Comparison of ENCODE assay signal across 17 cellular contexts in the genomic region with DNA sequence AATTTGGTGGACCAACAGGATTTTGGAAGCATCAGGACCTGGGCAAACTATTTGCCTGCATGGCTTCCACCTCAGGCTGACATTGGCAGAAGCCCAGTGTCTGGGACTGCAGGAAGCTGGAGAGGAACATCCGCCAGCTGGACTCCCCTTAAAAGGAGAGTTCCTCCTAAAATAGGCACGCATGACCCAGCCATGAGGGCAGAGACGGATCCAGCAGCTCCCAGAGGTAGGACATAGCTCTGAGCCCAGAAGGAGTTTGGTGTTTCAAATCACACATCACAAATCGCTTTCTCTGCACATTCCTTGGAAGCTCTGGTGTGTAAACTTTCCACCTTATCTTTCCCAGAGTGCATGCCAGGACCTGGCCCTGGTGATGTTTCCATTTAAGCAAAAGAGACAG.
DNase-seq lines count a peak whose midpoint lies in the region; ATAC-seq and TF ChIP-seq lines count a peak whose summit lies in the region.
"Had no signal": no experiment of that assay in that cellular context is flagged by ENCODE, and none has a peak within 500 bp of the region (broad histone marks: within the 10 kb centered on the region; RNA-seq: fewer than 3 reads in every experiment).

No MANE protein-coding gene starts in this region.

- no peak overlapping the region for H3K9ac ChIP-seq in neuronal stem cell (ENCODE audit: low read depth, low read length, poor library complexity)

- H3K4me1 ChIP-seq in right cardiac atrium (ENCODE audit: control insufficient read depth, insufficient read depth, low read length) (peaks cover 7% of the 10 kb centered on the region), neuronal stem cell (ENCODE audit: control insufficient read depth in 2 of 2, insufficient read depth in 1 of 2, low read depth in 1 of 2, low read length in 2 of 2) (peaks cover 0 to 4% of the 10 kb centered on the region in 2 donors), uterus (no peaks in the 10 kb centered on the region)

- intact Hi-C loops in right cardiac atrium (cut with DNase I) (no loop called here), uterus (cut with DNase I; ENCODE audit: low total_unique reads) (no loop called here)

- WGBS in right cardiac atrium: 14% methylated on average over 4 of the region's 4 CpGs
- no CpG with 5 or more reads among the region's 4 CpGs for WGBS in neuronal stem cell (ENCODE audit: extremely low coverage in 2 of 2, insufficient read length in 2 of 2, insufficient replicate concordance in 1 of 2), 2 donors

- no peak overlapping the region for H3K4ac ChIP-seq in neuronal stem cell (ENCODE audit: low read length)

- no peaks in the 10 kb centered on the region for H3K36me3 ChIP-seq in neuronal stem cell (replicated peaks in 1 of 2; ENCODE audit: control insufficient read depth in 2 of 2, insufficient read depth in 2 of 2, low read length in 2 of 2)
- H3K36me3 ChIP-seq in uterus: no peaks in the 10 kb centered on the region

- H2BK12ac ChIP-seq in neuronal stem cell (ENCODE audit: low read length): no peak overlapping the region

- peak overlapping the region; percentile 4 for H2BK15ac ChIP-seq in neuronal stem cell (ENCODE audit: low read length)

- no peak overlapping the region for H3K4me3 ChIP-seq in astrocyte of the cerebellum (ENCODE audit: low read depth, low read length)
- no peak overlapping the region for H3K4me3 ChIP-seq in right cardiac atrium (ENCODE audit: low read length)
- H3K4me3 ChIP-seq in neuronal stem cell (ENCODE audit: low read length in 2 of 2): no peak overlapping the region
- no peak overlapping the region for H3K4me3 ChIP-seq in uterus

- H2AK5ac ChIP-seq in neuronal stem cell (ENCODE audit: low read depth, low read length): peak overlapping the region; percentile 14

- TF ChIP-seq CTCF in astrocyte of the cerebellum (IDR thresholded peaks at IDR 0.05; ENCODE audit: low read depth, low read length, missing control alignments): no peak
- TF ChIP-seq CTCF in uterus (IDR thresholded peaks at IDR 0.05): no peak

- H3K27ac ChIP-seq in right cardiac atrium (ENCODE audit: low read length) (peak overlapping the region; percentile 37), neuronal stem cell (replicated peaks; ENCODE audit: low read length) (no peak overlapping the region), uterus (no peak overlapping the region)
- H3K27ac ChIP-seq: RWPE1 had no signal

- in situ Hi-C loops in astrocyte of the cerebellum (cut with HindIII; ENCODE audit: low sequenced_read_pairs): no loop called here

- ATAC-seq in right cardiac atrium: peak; percentile 89 to 93
- ATAC-seq in HG02678 (IDR thresholded peaks at IDR 0.05; ENCODE audit: unreplicated experiment): no peak
- ATAC-seq: CD8-positive, alpha-beta T cell; T-helper 17 cell had no signal

- H2BK5ac ChIP-seq in neuronal stem cell (ENCODE audit: low read length): no peak overlapping the region

- no peak overlapping the region for H2AFZ ChIP-seq in neuronal stem cell (ENCODE audit: low read length)

- no peak overlapping the region for H3K4me2 ChIP-seq in neuronal stem cell (ENCODE audit: insufficient read depth, low read length, poor library complexity, severe bottlenecking)

- H3K9me3 ChIP-seq in right cardiac atrium (ENCODE audit: control insufficient read depth, low read length) (no peaks in the 10 kb centered on the region), neuronal stem cell (replicated peaks in 1 of 2; ENCODE audit: control insufficient read depth in 2 of 2, insufficient read depth in 1 of 2, low read depth in 1 of 2, low read length in 2 of 2) (no peaks in the 10 kb centered on the region), uterus (no peaks in the 10 kb centered on the region)

- TF ChIP-seq POLR2A in uterus (IDR thresholded peaks at IDR 0.05): no peak

- DNase-seq in astrocyte of the cerebellum (ENCODE audit: low read depth) (peak; percentile 53), right cardiac atrium (peak; percentile 59 to 84 (median 79)), neuronal stem cell (ENCODE audit: low spot score) (no peak), uterus (peak; percentile 27 to 33), SKM-1 treated with dmso at 0.1 percent for 144 hours (lab: John Stamatoyannopoulos, UW; ENCODE audit: unreplicated experiment) (no peak), activated T-cell treated with anti-CD3 and anti-CD28 coated beads for 4 hours (no peak)
- DNase-seq: activated CD4-positive, alpha-beta T cell treated with anti-CD3 and anti-CD28 coated beads for 1 hour; activated CD8-positive, alpha-beta memory T cell treated with anti-CD3 and anti-CD28 coated beads, Interleukin-2, amount 50 U/mL, for 48 hours; activated naive CD8-positive, alpha-beta T cell treated with anti-CD3 and anti-CD28 coated beads for 36 hours; CD8-positive, alpha-beta T cell; NCI-H2081; NCI-H82; occipital lobe; substantia nigra; T-helper 17 cell had no signal

- no peak overlapping the region for H3K14ac ChIP-seq in neuronal stem cell (ENCODE audit: low read length)

- no peak overlapping the region for H4K8ac ChIP-seq in neuronal stem cell (ENCODE audit: low read depth, low read length)

- no peak overlapping the region for H3K23ac ChIP-seq in neuronal stem cell (ENCODE audit: low read depth, low read length, poor library complexity)

- H3K79me1 ChIP-seq in neuronal stem cell (ENCODE audit: low read depth, low read length): no peaks in the 10 kb centered on the region

- H4K91ac ChIP-seq in neuronal stem cell (ENCODE audit: low read depth, low read length, poor library complexity): no peak overlapping the region

- H3K27me3 ChIP-seq in right cardiac atrium (ENCODE audit: control insufficient read depth, insufficient read depth) (no peaks in the 10 kb centered on the region), neuronal stem cell (ENCODE audit: control insufficient read depth in 3 of 3, insufficient read depth in 3 of 3, low read depth in 1 of 3, low read length in 3 of 3) (no peaks in the 10 kb centered on the region), uterus (no peaks in the 10 kb centered on the region)

- no peak overlapping the region for H3K18ac ChIP-seq in neuronal stem cell (ENCODE audit: low read length)

- H2BK120ac ChIP-seq in neuronal stem cell (ENCODE audit: low read depth, low read length): no peak overlapping the region

Comparison
In these comparisons a context has a peak if more than half of its experiments do, and no peak if none do; other contexts are left out.
1. DNase-seq: peak in astrocyte of the cerebellum (single experiment), right cardiac atrium (3 of 3) and uterus (2 of 2); none in neuronal stem cell (single experiment), SKM-1 treated with dmso at 0.1 percent for 144 hours (single experiment) and activated T-cell treated with anti-CD3 and anti-CD28 coated beads for 4 hours (single experiment).